8 cellular contexts compared by ENCODE assay signal in genomic region chr17:38749222-38750043, GRCh38. TPM values are rescaled to one million over a fixed set of nuclear protein-coding genes. Genes with fewer than 3 reads are reported as not detected.
DNase-seq lines count a peak whose midpoint lies in the region; ATAC-seq and TF ChIP-seq lines count a peak whose summit lies in the region.

No MANE protein-coding gene starts in this region.

- DNase-seq in NCI-H1436 (lab: John Stamatoyannopoulos, UW), result peak; percentile 38
- DNase-seq in NCI-H1436 treated with DMSO at 0.1 percent for 48 hours (lab: John Stamatoyannopoulos, UW), result no peak
- peak; percentile 95 for DNase-seq in NCI-H146 (lab: John Stamatoyannopoulos, UW)
- no peak for DNase-seq in activated B cell treated with CpG ODN at 0.5 μM for 24 hours
- peak; percentile 79 for DNase-seq in fibroblast of villous mesenchyme (ENCODE audit: low read depth)
- DNase-seq in neural crest cell (ENCODE audit: low read depth, low spot score), result peak; percentile 67
- no peak for DNase-seq in NCI-H187 (lab: John Stamatoyannopoulos, UW)
- no peak for DNase-seq in SKM-1 treated with dmso at 0.1 percent for 144 hours (lab: John Stamatoyannopoulos, UW; ENCODE audit: unreplicated experiment)

- peaks cover 38% of the 10 kb centered on the region for H3K27me3 Mint-ChIP-seq in activated B cell treated with CpG ODN at 0.5 μM for 24 hours
- peaks cover 23% of the 10 kb centered on the region for H3K27me3 Mint-ChIP-seq in neural crest cell (ENCODE audit: low read depth)

- TF ChIP-seq CTCF in activated B cell treated with CpG ODN at 0.5 μM for 24 hours (IDR thresholded peaks at IDR 0.05) (no peak), fibroblast of villous mesenchyme (IDR thresholded peaks at IDR 0.05; ENCODE audit: insufficient read depth, low read depth, low read length) (no peak), neural crest cell (conservative IDR thresholded peaks at IDR 0.05) (no peak)

- H3K4me3 ChIP-seq in fibroblast of villous mesenchyme (ENCODE audit: low read depth, low read length), result peak overlapping the region; percentile 81

- POLR2A ChIA-PET in activated B cell treated with CpG ODN at 0.5 μM for 24 hours (lab: Charles Lee), result interaction anchor here (1.7 kb wide), 1 partner anchor 18 kb away, joined by 4 read pairs; no protein-coding TSS in a partner anchor

- H3K9me3 Mint-ChIP-seq in activated B cell treated with CpG ODN at 0.5 μM for 24 hours (no peaks in the 10 kb centered on the region), neural crest cell (no peaks in the 10 kb centered on the region)

- CTCF ChIA-PET in activated B cell treated with CpG ODN at 0.5 μM for 24 hours (lab: Charles Lee), result no interaction called here

- no peak overlapping the region for H3K27ac Mint-ChIP-seq in activated B cell treated with CpG ODN at 0.5 μM for 24 hours
- peak overlapping the region; percentile 78 for H3K27ac Mint-ChIP-seq in neural crest cell (ENCODE audit: unreplicated experiment)

- no peak for ATAC-seq in activated B cell treated with CpG ODN at 0.5 μM for 24 hours (ENCODE audit: low read depth)

- H3K36me3 Mint-ChIP-seq in activated B cell treated with CpG ODN at 0.5 μM for 24 hours (ENCODE audit: low read depth) (peaks cover 17% of the 10 kb centered on the region), neural crest cell (ENCODE audit: low read depth) (peaks cover 2% of the 10 kb centered on the region)

- H3K4me1 Mint-ChIP-seq in activated B cell treated with CpG ODN at 0.5 μM for 24 hours (peaks cover 66% of the 10 kb centered on the region), neural crest cell (peaks cover 58% of the 10 kb centered on the region)

- H3K4me3 Mint-ChIP-seq in activated B cell treated with CpG ODN at 0.5 μM for 24 hours (peak overlapping the region; percentile 73), neural crest cell (peak overlapping the region; percentile 96)

- intact Hi-C loops in activated B cell treated with CpG ODN at 0.5 μM for 24 hours (cut with micrococcal nuclease), result loop anchor here (5.0 kb wide), 1 partner anchor 192 kb away; no protein-coding TSS in a partner anchor

RNA-seq across cellular contexts. Expression of gene PCGF2, which starts 1.3 kb away (rescaled TPM):
- total RNA-seq in activated B cell treated with CpG ODN at 0.5 μM for 24 hours, result not detected in 2 replicates
- 4.2 and 7.8 TPM in 2 replicates for total RNA-seq in fibroblast of villous mesenchyme
- 108 and 116 TPM in 2 replicates for total RNA-seq in neural crest cell

RNA-seq across cellular contexts. Expression of gene PSMB3, which starts 3.1 kb away (rescaled TPM):
- 234 and 250 TPM in 2 replicates for total RNA-seq in activated B cell treated with CpG ODN at 0.5 μM for 24 hours
- total RNA-seq in fibroblast of villous mesenchyme, result 328 and 392 TPM in 2 replicates
- total RNA-seq in neural crest cell, result 193 and 203 TPM in 2 replicates

RNA-seq across cellular contexts. Expression of gene CISD3, which starts 19.3 kb away (rescaled TPM):
- total RNA-seq in activated B cell treated with CpG ODN at 0.5 μM for 24 hours (11.2 and 12.1 TPM in 2 replicates), fibroblast of villous mesenchyme (2.6 and 3.9 TPM in 2 replicates), neural crest cell (9.0 and 11.0 TPM in 2 replicates)

RNA-seq across cellular contexts. Expression of gene MLLT6, which starts 44.4 kb away (rescaled TPM):
- 166 and 192 TPM in 2 replicates for total RNA-seq in activated B cell treated with CpG ODN at 0.5 μM for 24 hours
- 24.2 and 25.5 TPM in 2 replicates for total RNA-seq in fibroblast of villous mesenchyme
- 79.6 and 85.1 TPM in 2 replicates for total RNA-seq in neural crest cell

RNA-seq across cellular contexts. Expression of gene PIP4K2B, which starts 49.9 kb away (rescaled TPM):
- 32.1 and 33.0 TPM in 2 replicates for total RNA-seq in activated B cell treated with CpG ODN at 0.5 μM for 24 hours
- total RNA-seq in fibroblast of villous mesenchyme, result 45.7 and 68.7 TPM in 2 replicates
- total RNA-seq in neural crest cell, result 95.3 and 105 TPM in 2 replicates

Comparison
In these comparisons a context has a peak if more than half of its experiments do, and no peak if none do; other contexts are left out.
1. DNase-seq: peak in NCI-H1436 (single experiment), NCI-H146 (single experiment), fibroblast of villous mesenchyme (single experiment) and neural crest cell (single experiment); none in NCI-H1436 treated with DMSO at 0.1 percent for 48 hours (single experiment), activated B cell treated with CpG ODN at 0.5 μM for 24 hours (single experiment), NCI-H187 (0 of 2) and SKM-1 treated with dmso at 0.1 percent for 144 hours (single experiment).
2. RNA of gene PCGF2, which starts 1.3 kb away (total RNA-seq): 108 to 116 TPM in neural crest cell; 4.2 to 7.8 TPM in fibroblast of villous mesenchyme and not detected in activated B cell treated with CpG ODN at 0.5 μM for 24 hours; every median in the first group is over 10 times any median in the second.